24 cellular contexts compared by ENCODE assay signal in the genomic region with DNA sequence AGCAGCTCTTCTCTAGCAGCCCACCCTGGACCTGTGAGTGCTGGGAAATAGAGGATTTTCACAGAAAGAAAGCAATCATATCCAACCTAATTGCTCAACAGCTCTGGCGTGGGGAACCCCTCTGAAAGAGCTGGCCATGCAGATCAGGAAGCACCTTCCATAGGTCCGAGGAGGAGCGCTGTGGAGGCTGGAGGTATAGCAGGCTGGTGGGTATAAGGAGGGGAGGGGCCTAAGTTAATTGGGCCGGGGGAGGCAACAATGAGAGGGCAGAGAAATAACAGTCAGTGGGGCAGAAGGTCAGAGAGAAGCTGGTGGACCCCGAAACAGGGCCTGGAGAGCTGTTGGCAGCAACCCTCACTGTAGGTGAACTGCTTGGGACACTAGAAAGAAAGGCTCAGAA.
"Had no signal": no experiment of that assay in that cellular context is flagged by ENCODE, and none has a peak within 500 bp of the region (broad histone marks: within the 10 kb centered on the region; RNA-seq: fewer than 3 reads in every experiment).

No MANE protein-coding gene starts in this region.

- DNase-seq: central memory CD4-positive, alpha-beta T cell; cortex of kidney; effector memory CD4-positive, alpha-beta T cell; islet precursor cell; left ventricle myocardium inferior; lower lobe of right lung; midbrain; occipital lobe; pancreas; right cardiac atrium; stimulated activated CD4-positive, alpha-beta T cell treated with anti-CD3 and anti-CD28 coated beads, Interleukin-4, amount 100 ng/mL, for 1 hour; stimulated activated CD8-positive, alpha-beta memory T cell treated with anti-CD3 and anti-CD28 coated beads, Interleukin-4, amount 100 ng/mL, for 48 hours; testis had no signal

- H3K9me3 Mint-ChIP-seq: memory B cell; natural killer cell treated with Interleukin-12 subunit alpha and Interleukin-12 subunit beta and Interleukin-15 and Interleukin-18, amount 100 ng/mL, for 72 hours; stimulated activated effector memory CD8-positive, alpha-beta T cell treated with anti-CD3 and anti-CD28 coated beads, Interleukin-12 subunit alpha, Interleukin-12 subunit beta, amount 100 ng/mL, for 72 hours; stimulated activated naive CD8-positive, alpha-beta T cell treated with anti-CD3 and anti-CD28 coated beads, Interleukin-15, Interleukin-2, amounts not matched to agents 100 ng/mL and 50 ng/mL, for 24 hours had no signal

- H3K4me1 ChIP-seq: esophagus muscularis mucosa, gastroesophageal sphincter, left ventricle myocardium inferior, lower lobe of right lung, pancreas, testis had no signal

- H3K27ac Mint-ChIP-seq: memory B cell; natural killer cell treated with Interleukin-12 subunit alpha and Interleukin-12 subunit beta and Interleukin-15 and Interleukin-18, amount 100 ng/mL, for 72 hours; neural progenitor cell; progenitor cell of endocrine pancreas; stimulated activated effector memory CD8-positive, alpha-beta T cell treated with anti-CD3 and anti-CD28 coated beads, Interleukin-12 subunit alpha, Interleukin-12 subunit beta, amount 100 ng/mL, for 72 hours; stimulated activated naive CD8-positive, alpha-beta T cell treated with anti-CD3 and anti-CD28 coated beads, Interleukin-15, Interleukin-2, amounts not matched to agents 100 ng/mL and 50 ng/mL, for 24 hours had no signal

- H3K4me3 ChIP-seq: esophagus muscularis mucosa, gastroesophageal sphincter, left ventricle myocardium inferior, lower lobe of right lung, neural progenitor cell, pancreas, smooth muscle cell, testis, tibial nerve had no signal

- H3K4me2 ChIP-seq: neural progenitor cell, smooth muscle cell had no signal

- ATAC-seq: gastroesophageal sphincter; lower lobe of right lung; natural killer cell treated with Interleukin-12 subunit alpha and Interleukin-12 subunit beta and Interleukin-15 and Interleukin-18, amount 100 ng/mL, for 72 hours; pancreas; right cardiac atrium; stimulated activated effector memory CD8-positive, alpha-beta T cell treated with anti-CD3 and anti-CD28 coated beads, Interleukin-12 subunit alpha, Interleukin-12 subunit beta, amount 100 ng/mL, for 72 hours had no signal

- H3K36me3 Mint-ChIP-seq: memory B cell; natural killer cell treated with Interleukin-12 subunit alpha and Interleukin-12 subunit beta and Interleukin-15 and Interleukin-18, amount 100 ng/mL, for 72 hours; neural progenitor cell; stimulated activated effector memory CD8-positive, alpha-beta T cell treated with anti-CD3 and anti-CD28 coated beads, Interleukin-12 subunit alpha, Interleukin-12 subunit beta, amount 100 ng/mL, for 72 hours had no signal

- H3K9me3 ChIP-seq: esophagus muscularis mucosa, gastroesophageal sphincter, left ventricle myocardium inferior, lower lobe of right lung, pancreas, testis, tibial nerve had no signal

- H3K4me3 Mint-ChIP-seq: memory B cell; natural killer cell treated with Interleukin-12 subunit alpha and Interleukin-12 subunit beta and Interleukin-15 and Interleukin-18, amount 100 ng/mL, for 72 hours; neural progenitor cell; stimulated activated effector memory CD8-positive, alpha-beta T cell treated with anti-CD3 and anti-CD28 coated beads, Interleukin-12 subunit alpha, Interleukin-12 subunit beta, amount 100 ng/mL, for 72 hours; stimulated activated naive CD8-positive, alpha-beta T cell treated with anti-CD3 and anti-CD28 coated beads, Interleukin-15, Interleukin-2, amounts not matched to agents 100 ng/mL and 50 ng/mL, for 24 hours had no signal

- H3K27me3 ChIP-seq: neural progenitor cell, pancreas, testis, tibial nerve had no signal

- H2AFZ ChIP-seq: neural progenitor cell had no signal

- H3K9ac ChIP-seq: neural progenitor cell had no signal

- H3K27ac ChIP-seq: epithelial cell of prostate, esophagus muscularis mucosa, gastroesophageal sphincter, left ventricle myocardium inferior, lower lobe of right lung, neural progenitor cell, pancreas, testis, tibial nerve had no signal

- H3K36me3 ChIP-seq: esophagus muscularis mucosa, gastroesophageal sphincter, left ventricle myocardium inferior, lower lobe of right lung, neural progenitor cell, pancreas, tibial nerve had no signal

- H3K4me1 Mint-ChIP-seq: memory B cell; stimulated activated effector memory CD8-positive, alpha-beta T cell treated with anti-CD3 and anti-CD28 coated beads, Interleukin-12 subunit alpha, Interleukin-12 subunit beta, amount 100 ng/mL, for 72 hours had no signal
